Comparison of ENCODE assay signal across 14 cellular contexts in the genomic region with DNA sequence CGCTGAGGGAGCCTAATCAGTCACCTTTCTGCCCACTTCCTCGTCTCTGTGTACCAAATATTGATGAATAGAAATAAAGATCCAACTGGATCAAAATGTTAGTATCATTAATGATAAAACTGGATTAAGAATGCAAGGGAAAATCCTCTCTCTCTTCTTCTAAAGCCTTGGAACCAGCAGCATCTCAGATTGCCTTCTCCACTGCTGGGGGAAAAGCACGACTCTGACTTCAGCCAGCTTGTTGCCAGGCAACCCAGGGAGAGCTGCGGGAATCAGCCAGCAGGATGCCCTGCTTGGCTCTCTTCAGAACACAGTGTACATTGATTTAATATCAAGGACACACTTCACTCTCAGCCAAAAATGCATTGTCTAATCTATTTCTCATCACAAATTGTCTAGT. TPM values are rescaled to one million over a fixed set of nuclear protein-coding genes. Genes with fewer than 3 reads are reported as not detected.
A peak's percentile ranks its signal among the peaks of the same experiment; 100 is the strongest.
DNase-seq lines count a peak whose midpoint lies in the region; TF ChIP-seq lines count a peak whose summit lies in the region.
"Had no signal": no experiment of that assay in that cellular context is flagged by ENCODE, and none has a peak within 500 bp of the region (broad histone marks: within the 10 kb centered on the region; RNA-seq: fewer than 3 reads in every experiment).

No MANE protein-coding gene starts in this region.

- TF ChIP-seq CTCF in suprapubic skin (IDR thresholded peaks at IDR 0.05) = no peak

- no peak overlapping the region for H3K4me3 ChIP-seq in suprapubic skin
- H3K4me3 ChIP-seq: gastrocnemius medialis, left lung had no signal

- H3K4me1 ChIP-seq in suprapubic skin = no peaks in the 10 kb centered on the region
- H3K4me1 ChIP-seq: gastrocnemius medialis, left lung had no signal

- no peak overlapping the region for H3K27ac ChIP-seq in suprapubic skin
- H3K27ac ChIP-seq: gastrocnemius medialis, left lung had no signal

- peak; percentile 5 for DNase-seq in M059J (ENCODE audit: low read depth)
- DNase-seq in NCI-H2171 treated with DMSO at 0.1 percent for 48 hours (lab: John Stamatoyannopoulos, UW) = peak; percentile 58
- DNase-seq in ecto neural progenitor cell (ENCODE audit: low spot score) = peak; percentile 66
- peak in 30 of 56 donors; percentile 10 to 83 (median 42) for DNase-seq in nucleus accumbens (lab: John Stamatoyannopoulos, UW)
- DNase-seq in stimulated activated CD8-positive, alpha-beta memory T cell treated with anti-CD3 and anti-CD28 coated beads, Interleukin-4, amount 100 ng/mL, for 48 hours = no peak
- no peak for DNase-seq in KG1 (lab: John Stamatoyannopoulos, UW)
- DNase-seq in effector CD8-positive, alpha-beta T cell (lab: John Stamatoyannopoulos, UW) = no peak
- no peak for DNase-seq in suprapubic skin (ENCODE audit: low spot score in 2 of 2)
- DNase-seq: activated CD4-positive, CD25-positive, alpha-beta regulatory T cell treated with anti-CD3 and anti-CD28 coated beads, Interleukin-2, amount 50 U/mL, for 72 hours; amniotic stem cell; CD4-positive, alpha-beta T cell; effector memory CD4-positive, alpha-beta T cell; gastrocnemius medialis; left lung had no signal

- H3K9me3 ChIP-seq in suprapubic skin = no peaks in the 10 kb centered on the region
- H3K9me3 ChIP-seq: gastrocnemius medialis, left lung had no signal

- no peak for TF ChIP-seq EP300 in suprapubic skin (IDR thresholded peaks at IDR 0.05)

- no peaks in the 10 kb centered on the region for H3K36me3 ChIP-seq in suprapubic skin
- H3K36me3 ChIP-seq: gastrocnemius medialis, left lung had no signal

- WGBS in suprapubic skin = 47% methylated on average over 4 of the region's 4 CpGs

- TF ChIP-seq POLR2A in suprapubic skin (IDR thresholded peaks at IDR 0.05) = no peak

- H3K27me3 ChIP-seq in suprapubic skin = peaks cover 5% of the 10 kb centered on the region
- H3K27me3 ChIP-seq: gastrocnemius medialis, left lung had no signal

RNA-seq across cellular contexts. Expression of gene VWA5A, which starts 28.8 kb away (rescaled TPM):
- 3.3 and 4.3 TPM in 2 replicates for total RNA-seq in M059J (2014; rRNA removed; shearing (Covaris generic))
- 10 to 100 TPM; 22.9 to 27.6 (median 26.4) TPM for total RNA-seq in suprapubic skin

RNA-seq across cellular contexts. Expression of gene OR10G7, which starts 45.3 kb away (rescaled TPM):
- total RNA-seq in M059J (2014; rRNA removed; shearing (Covaris generic)) = not detected in 2 replicates
- not detected for total RNA-seq in suprapubic skin
- total RNA-seq: CD4-positive, alpha-beta T cell; gastrocnemius medialis; left lung had no signal

RNA-seq across cellular contexts. Expression of gene OR10G8, which starts 59.8 kb away (rescaled TPM):
- not detected in 2 replicates for total RNA-seq in M059J (2014; rRNA removed; shearing (Covaris generic))
- not detected for total RNA-seq in suprapubic skin
- total RNA-seq: CD4-positive, alpha-beta T cell; gastrocnemius medialis; left lung had no signal

Comparison
In these comparisons a context has a peak if more than half of its experiments do, and no peak if none do; other contexts are left out.
1. DNase-seq: peak in M059J (single experiment), NCI-H2171 treated with DMSO at 0.1 percent for 48 hours (single experiment), ecto neural progenitor cell (single experiment) and nucleus accumbens (30 of 56); none in stimulated activated CD8-positive, alpha-beta memory T cell treated with anti-CD3 and anti-CD28 coated beads, Interleukin-4, amount 100 ng/mL, for 48 hours (single experiment), KG1 (single experiment), effector CD8-positive, alpha-beta T cell (single experiment) and suprapubic skin (0 of 2).